In the genomic region with DNA sequence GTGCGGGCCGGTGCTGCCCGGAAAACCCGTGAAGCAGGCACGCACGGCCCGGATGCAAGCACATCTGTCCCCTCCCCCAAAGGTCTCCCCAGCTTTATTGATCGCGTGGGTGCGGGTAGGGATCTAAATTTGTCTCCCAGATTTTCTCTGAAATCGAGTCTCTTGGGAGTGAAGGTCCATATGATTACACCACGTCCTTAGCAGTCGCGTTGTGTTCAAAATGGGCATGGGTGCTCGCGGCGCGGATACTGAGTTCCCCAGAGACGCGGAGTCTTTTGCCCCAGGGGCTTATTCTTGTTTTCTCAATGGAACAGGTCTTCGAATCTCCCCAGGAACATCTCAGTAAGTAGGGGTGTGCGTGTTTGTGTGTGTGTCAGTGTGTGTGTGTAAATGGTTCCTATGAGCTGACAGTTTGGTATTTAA, we compare ENCODE assay signal across 8 cellular contexts. TPM values are rescaled to one million over a fixed set of nuclear protein-coding genes. Genes with fewer than 3 reads are reported as not detected.
DNase-seq lines count a peak whose midpoint lies in the region; ATAC-seq and TF ChIP-seq lines count a peak whose summit lies in the region.

No MANE protein-coding gene starts in this region.

- WGBS in esophagus squamous epithelium, 2 donors, result 11 to 52% methylated on average over 11 to 12 of the region's 22 CpGs

- no peak for TF ChIP-seq POLR2A in esophagus squamous epithelium (IDR thresholded peaks at IDR 0.05)

- no peaks in the 10 kb centered on the region for H3K9me3 ChIP-seq in SK-N-MC (ENCODE audit: low read depth, low read length)
- no peaks in the 10 kb centered on the region for H3K9me3 ChIP-seq in esophagus squamous epithelium

- no peaks in the 10 kb centered on the region for H3K36me3 ChIP-seq in SK-N-MC (ENCODE audit: insufficient read depth, low read length)
- no peaks in the 10 kb centered on the region for H3K36me3 ChIP-seq in esophagus squamous epithelium

- H3K9ac ChIP-seq in SK-N-MC (ENCODE audit: insufficient read length), result peak overlapping the region; percentile 69

- peaks cover 10 to 50% (median 17%) of the 10 kb centered on the region in 3 donors for H3K4me1 ChIP-seq in esophagus squamous epithelium

- ATAC-seq in sciatic nerve (no peak), GM19035 (IDR thresholded peaks at IDR 0.05; ENCODE audit: unreplicated experiment) (no peak)

- H3K4me3 ChIP-seq in SK-N-MC, result peak overlapping the region; percentile 83
- H3K4me3 ChIP-seq in esophagus squamous epithelium, result peak overlapping the region; percentile 47 to 70 (median 62)
- H3K4me3 ChIP-seq in retinal pigment epithelial cell (ENCODE audit: low read length), result peak overlapping the region; percentile 53

- no peaks in the 10 kb centered on the region for H3K27me3 ChIP-seq in esophagus squamous epithelium

- intact Hi-C loops in esophagus squamous epithelium (cut with DNase I) (no loop called here), sciatic nerve (cut with DNase I) (no loop called here)

- TF ChIP-seq CTCF in esophagus squamous epithelium (IDR thresholded peaks at IDR 0.05) (no peak), retinal pigment epithelial cell (conservative IDR thresholded peaks at IDR 0.05; ENCODE audit: low read depth, low read length) (no peak)

- peak; percentile 75 for DNase-seq in NCI-H345 treated with DMSO at 0.1 percent for 48 hours (lab: John Stamatoyannopoulos, UW; ENCODE audit: unreplicated experiment)
- no peak for DNase-seq in NCI-H345 (lab: John Stamatoyannopoulos, UW)
- no peak for DNase-seq in SK-N-MC (ENCODE audit: low read depth, low spot score)
- no peak for DNase-seq in esophagus squamous epithelium (lab: John Stamatoyannopoulos, UW)
- DNase-seq in retinal pigment epithelial cell (ENCODE audit: low read depth), result no peak
- DNase-seq in sciatic nerve (ENCODE audit: low spot score), result no peak
- DNase-seq in GM19240 (ENCODE audit: insufficient read length, low spot score), result no peak

- H3K27ac ChIP-seq in SK-N-MC (peak overlapping the region; percentile 85; the same call in 1 of the 2 replicates), esophagus squamous epithelium (peak overlapping the region; percentile 84 to 94 (median 90))

RNA-seq across cellular contexts. Expression of gene ZNF292, which starts 2.8 kb away (rescaled TPM):
- total RNA-seq in esophagus squamous epithelium (10 to 100 TPM; 16.5 to 38.9 (median 17.3) TPM), sciatic nerve (96.2 TPM)

RNA-seq across cellular contexts. Expression of gene CGA, which starts 57.6 kb away (rescaled TPM):
- total RNA-seq in esophagus squamous epithelium (not detected), sciatic nerve (not detected)
